Comparison of ENCODE assay signal across 19 cellular contexts in the genomic region with DNA sequence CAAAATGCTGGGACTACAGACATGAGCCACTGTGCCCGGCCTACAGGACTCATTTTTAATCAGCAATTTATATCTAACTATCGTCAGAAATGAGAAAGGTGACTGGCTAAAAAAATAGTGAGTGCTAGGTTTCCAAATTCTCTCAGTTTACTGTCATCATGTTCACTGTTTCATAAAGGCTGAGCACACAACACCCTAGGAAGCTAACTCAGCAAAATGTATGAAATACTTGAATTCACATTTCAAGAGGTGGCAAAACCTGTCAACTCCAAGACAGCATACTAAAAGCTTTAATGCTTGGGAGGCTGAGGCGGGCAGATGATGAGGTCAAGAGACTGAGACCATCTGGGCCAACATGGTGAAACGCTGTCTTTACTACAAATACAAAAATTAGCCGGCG. TPM values are rescaled to one million over a fixed set of nuclear protein-coding genes. Genes with fewer than 3 reads are reported as not detected.
DNase-seq lines count a peak whose midpoint lies in the region; ATAC-seq, FAIRE-seq and TF ChIP-seq lines count a peak whose summit lies in the region.
"Had no signal": no experiment of that assay in that cellular context is flagged by ENCODE, and none has a peak within 500 bp of the region (broad histone marks: within the 10 kb centered on the region; RNA-seq: fewer than 3 reads in every experiment).

No MANE protein-coding gene starts in this region.

- H2AK5ac ChIP-seq in IMR-90 (ENCODE audit: low read depth, low read length), result no peak overlapping the region

- H3K27ac ChIP-seq in A549 (no peak overlapping the region), IMR-90 (ENCODE audit: insufficient read depth, low read length) (no peak overlapping the region), endothelial cell of umbilical vein (ENCODE audit: insufficient read depth, low read depth, low read length) (no peak overlapping the region), spleen (no peak overlapping the region), body of pancreas (no peak overlapping the region)
- H3K27ac ChIP-seq: BLaER1, C4-2B had no signal

- H3K18ac ChIP-seq in IMR-90 (ENCODE audit: low read depth, low read length), result no peak overlapping the region

- intact Hi-C loops in IMR-90 (cut with micrococcal nuclease), result no loop called here
- intact Hi-C loops in endothelial cell of umbilical vein (cut with micrococcal nuclease), result no loop called here
- intact Hi-C loops in spleen (cut with DNase I; ENCODE audit: low total_unique reads), result no loop called here
- intact Hi-C loops in body of pancreas (cut with DNase I), result no loop called here

- no peak overlapping the region for H3K23ac ChIP-seq in IMR-90 (ENCODE audit: low read depth, low read length)

- in situ Hi-C loops in IMR-90 (cut with MboI; ENCODE audit: low sequenced_read_pairs), result no loop called here

- WGBS in A549 (ENCODE audit: missing lambda C conversion rate), result 81% methylated on average over 6 of the region's 6 CpGs
- no CpG with 5 or more reads among the region's 6 CpGs for WGBS in IMR-90 (ENCODE audit: extremely low coverage in 2 of 2, insufficient read length in 1 of 2), 2 experiments
- WGBS in spleen, 5 donors, result 66 to 87% (median 73%) methylated on average over 6 of the region's 6 CpGs
- 69 to 85% methylated on average over 6 of the region's 6 CpGs for WGBS in body of pancreas, 2 donors

- CTCF ChIA-PET in A549 (lab: Yijun Ruan, JAX) (interaction anchor here (0.9 to 1.5 kb wide), 2 partner anchors 10 kb away, joined by 3 to 5 read pairs; no protein-coding TSS in a partner anchor), IMR-90 (lab: Yijun Ruan, JAX) (no interaction called here), endothelial cell of umbilical vein (lab: Charles Lee) (interaction anchor here (0.9 kb wide), 1 partner anchor 9 kb away, joined by 3 read pairs; no protein-coding TSS in a partner anchor)

- H4K91ac ChIP-seq in IMR-90 (ENCODE audit: insufficient read depth, low read depth, low read length), result no peak overlapping the region

- TF ChIP-seq EP300 in A549 (IDR thresholded peaks at IDR 0.05), result no peak

- no peak overlapping the region for H2BK120ac ChIP-seq in IMR-90 (ENCODE audit: low read depth, low read length)

- H3K27me3 ChIP-seq in IMR-90 (ENCODE audit: control insufficient read depth, insufficient read depth, low read length) (no peaks in the 10 kb centered on the region), endothelial cell of umbilical vein (ENCODE audit: control insufficient read depth in 2 of 2, insufficient read depth in 2 of 2, low read length in 2 of 2) (no peaks in the 10 kb centered on the region), spleen (replicated peaks in 1 of 7) (no peaks in the 10 kb centered on the region), body of pancreas (no peaks in the 10 kb centered on the region)
- H3K27me3 ChIP-seq: BLaER1 had no signal

- H4K5ac ChIP-seq in IMR-90 (ENCODE audit: low read depth, low read length), result no peak overlapping the region

- H3K4me2 ChIP-seq in A549 (no peak overlapping the region), IMR-90 (ENCODE audit: low read depth, low read length) (no peak overlapping the region), endothelial cell of umbilical vein (ENCODE audit: insufficient read depth, low read length) (no peak overlapping the region)
- H3K4me2 ChIP-seq: BLaER1 had no signal

- no peak overlapping the region for H2AK9ac ChIP-seq in IMR-90 (replicated peaks; ENCODE audit: low read depth, low read length, poor library complexity)

- no peak for FAIRE-seq in A549 (lab: Jason Lieb, UNC)
- FAIRE-seq in endothelial cell of umbilical vein (lab: Jason Lieb, UNC), result peak; percentile 43
- FAIRE-seq: G401.6, GM12892, H54 had no signal

- BruUV-seq in IMR-90 (replicated peaks; lab: Mats Ljungman, UMichigan) (no TSS peak), endothelial cell of umbilical vein (replicated peaks; lab: Mats Ljungman, UMichigan) (no TSS peak)

- no peak overlapping the region for H3K56ac ChIP-seq in IMR-90 (ENCODE audit: extremely low read depth, insufficient read depth, low read length)

- H4K20me1 ChIP-seq in IMR-90 (ENCODE audit: insufficient read depth, low read length) (peaks cover 69% of the 10 kb centered on the region), endothelial cell of umbilical vein (replicated peaks; ENCODE audit: control insufficient read depth, extremely low read depth, insufficient read depth, low read length) (no peaks in the 10 kb centered on the region)

- H3K79me2 ChIP-seq in endothelial cell of umbilical vein (ENCODE audit: control insufficient read depth, insufficient read depth, low read length), result peaks cover 37% of the 10 kb centered on the region

- H3K4ac ChIP-seq in IMR-90 (ENCODE audit: low read depth, low read length), result no peak overlapping the region

- TF ChIP-seq RAD21 in A549 (conservative IDR thresholded peaks at IDR 0.05 in 1 of 2, IDR thresholded peaks at IDR 0.05 in 1 of 2) (no peak), IMR-90 (IDR thresholded peaks at IDR 0.05; ENCODE audit: low read length) (no peak)

- H3K9me1 ChIP-seq in IMR-90 (ENCODE audit: insufficient read depth, low read length), result 0 out of 2 replicates have a peak, but pooled peaks cover 7% of the 10 kb centered on the region
- H3K9me1 ChIP-seq in endothelial cell of umbilical vein (replicated peaks; ENCODE audit: control insufficient read depth, extremely low read depth, insufficient read depth, low read length), result no peaks in the 10 kb centered on the region

- ATAC-seq in A549 (no peak), IMR-90 (ENCODE audit: low read depth) (no peak), body of pancreas (no peak)
- ATAC-seq: CD8-positive, alpha-beta T cell had no signal

- DNase-seq in A549 (ENCODE audit: low read depth in 1 of 2, low spot score in 1 of 2), result no peak
- no peak for DNase-seq in IMR-90
- DNase-seq in endothelial cell of umbilical vein (ENCODE audit: low read depth, low spot score), result no peak
- DNase-seq in spleen, result peak; percentile 16
- DNase-seq in body of pancreas, result no peak
- no peak for DNase-seq in SKM-1 (lab: John Stamatoyannopoulos, UW; ENCODE audit: unreplicated experiment)
- DNase-seq: Caco-2; CD4-positive, CD25-positive, alpha-beta regulatory T cell; CD8-positive, alpha-beta T cell; DMS153; DND-41; GOT3; HFFc6 had no signal

- no peak overlapping the region for H3K14ac ChIP-seq in IMR-90 (replicated peaks; ENCODE audit: low read depth, low read length)

- H3K4me1 ChIP-seq in A549 (no peaks in the 10 kb centered on the region), IMR-90 (ENCODE audit: control insufficient read depth, insufficient read depth, low read length) (no peaks in the 10 kb centered on the region), endothelial cell of umbilical vein (ENCODE audit: control insufficient read depth, extremely low read depth, insufficient read depth, low read length) (no peaks in the 10 kb centered on the region), spleen (peaks cover 0 to 49% (median 15%) of the 10 kb centered on the region in 6 donors), body of pancreas (peaks cover 52% of the 10 kb centered on the region)
- H3K4me1 ChIP-seq: BLaER1, Caco-2, HAP-1 had no signal

- H3K9me3 ChIP-seq in A549, result no peaks in the 10 kb centered on the region
- H3K9me3 ChIP-seq in IMR-90 (ENCODE audit: control insufficient read depth, insufficient read depth, low read length), result no peaks in the 10 kb centered on the region
- H3K9me3 ChIP-seq in endothelial cell of umbilical vein (replicated peaks; ENCODE audit: control insufficient read depth, insufficient read depth, low read length), result no peaks in the 10 kb centered on the region
- H3K9me3 ChIP-seq in spleen, result peaks cover 0 to 2% (median under 1%) of the 10 kb centered on the region in 8 donors
- H3K9me3 ChIP-seq in body of pancreas, result no peaks in the 10 kb centered on the region
- H3K9me3 ChIP-seq: BLaER1, Caco-2, HAP-1 had no signal

- no peak overlapping the region for H3K9ac ChIP-seq in IMR-90 (ENCODE audit: low read depth, low read length)
- H3K9ac ChIP-seq in endothelial cell of umbilical vein (replicated peaks; ENCODE audit: extremely low read depth, insufficient read depth, low read length), result no peak overlapping the region
- H3K9ac ChIP-seq: BLaER1 had no signal

- no peak for TF ChIP-seq POLR2A in A549 (IDR thresholded peaks at IDR 0.05; ENCODE audit: low read length)
- no peak for TF ChIP-seq POLR2A in IMR-90 (IDR thresholded peaks at IDR 0.05; ENCODE audit: low read depth, low read length)
- TF ChIP-seq POLR2A in endothelial cell of umbilical vein (IDR thresholded peaks at IDR 0.05; ENCODE audit: low read depth, low read length), result no peak
- TF ChIP-seq POLR2A in spleen (IDR thresholded peaks at IDR 0.05), result no peak
- TF ChIP-seq POLR2A in body of pancreas (IDR thresholded peaks at IDR 0.05), result no peak

- no peak overlapping the region for H4K8ac ChIP-seq in IMR-90 (ENCODE audit: low read depth in 2 of 2, low read length in 2 of 2)

- peaks cover 45 to 79% of the 10 kb centered on the region in 2 experiments for H3K79me1 ChIP-seq in IMR-90 (ENCODE audit: low read depth in 1 of 2, low read length in 2 of 2)

- POLR2A ChIA-PET in A549 (lab: Yijun Ruan, JAX) (no interaction called here), IMR-90 (lab: Charles Lee; ENCODE audit: unreplicated experiment) (no interaction called here), endothelial cell of umbilical vein (lab: Charles Lee) (no interaction called here)

- H3K4me3 ChIP-seq in A549 (no peak overlapping the region), IMR-90 (ENCODE audit: insufficient read depth, low read depth, low read length) (no peak overlapping the region), endothelial cell of umbilical vein (replicated peaks in 1 of 3; ENCODE audit: insufficient read depth in 1 of 3, low read depth in 1 of 3, low read length in 3 of 3) (no peak overlapping the region), spleen (no peak overlapping the region), body of pancreas (no peak overlapping the region)
- H3K4me3 ChIP-seq: BLaER1, HAP-1 had no signal

- no peak overlapping the region for H2BK20ac ChIP-seq in IMR-90 (ENCODE audit: low read depth, low read length)

- H2AFZ ChIP-seq in IMR-90 (replicated peaks; ENCODE audit: low read length, poor library complexity) (no peak overlapping the region), endothelial cell of umbilical vein (ENCODE audit: low read depth, low read length) (no peak overlapping the region)

- no peak overlapping the region for H2BK15ac ChIP-seq in IMR-90 (ENCODE audit: low read depth, low read length)

- dilution Hi-C loops in IMR-90 (cut with HindIII; ENCODE audit: low sequenced_read_pairs, unreplicated experiment), result no loop called here
- dilution Hi-C loops in endothelial cell of umbilical vein (cut with MboI; ENCODE audit: extremely low pct_ligation_motif_present, low sequenced_read_pairs), result no loop called here

- H2BK5ac ChIP-seq in IMR-90 (ENCODE audit: low read depth, low read length, poor library complexity, severe bottlenecking), result no peak overlapping the region

- no peak for TF ChIP-seq CTCF in A549 (IDR thresholded peaks at IDR 0.05)
- no peak for TF ChIP-seq CTCF in IMR-90 (conservative IDR thresholded peaks at IDR 0.05; ENCODE audit: low read depth, low read length)
- no peak for TF ChIP-seq CTCF in endothelial cell of umbilical vein (IDR thresholded peaks at IDR 0.05; ENCODE audit: extremely low read depth in 1 of 2, insufficient read depth in 1 of 2, low read depth in 1 of 2, low read length in 2 of 2)
- TF ChIP-seq CTCF in spleen (IDR thresholded peaks at IDR 0.05 in 8 of 11, conservative IDR thresholded peaks at IDR 0.05 in 3 of 11), result no peak
- TF ChIP-seq CTCF in body of pancreas (IDR thresholded peaks at IDR 0.05), result no peak

- H3K36me3 ChIP-seq in IMR-90 (ENCODE audit: control insufficient read depth, insufficient read depth, low read length), result peaks cover 47% of the 10 kb centered on the region
- peaks cover 3 to 24% of the 10 kb centered on the region in 2 experiments for H3K36me3 ChIP-seq in endothelial cell of umbilical vein (ENCODE audit: control insufficient read depth in 2 of 2, extremely low read depth in 1 of 2, insufficient read depth in 2 of 2, low read length in 2 of 2)
- peaks cover 0 to 94% (median 54%) of the 10 kb centered on the region in 6 donors for H3K36me3 ChIP-seq in spleen
- H3K36me3 ChIP-seq in body of pancreas (replicated peaks in 1 of 2; ENCODE audit: insufficient read depth in 1 of 2, low read depth in 2 of 2), result peaks cover 1 to 7% of the 10 kb centered on the region in 2 donors

RNA-seq across cellular contexts. Expression of gene WDR45B, which starts 16.7 kb away (rescaled TPM):
- 124 and 138 TPM in 2 replicates for polyA plus RNA-seq in A549 (2011; rRNA removed)
- polyA plus RNA-seq in A549 (2012; cell fraction: cytosol; rRNA removed), result 98.5 and 120 TPM in 2 replicates
- 88.3 and 111 TPM in 2 replicates for polyA plus RNA-seq in A549 (2012; cell fraction: nucleus; rRNA removed)
- polyA plus RNA-seq in A549 (2017; fragmentation: RNase III; extraction: RNeasy Plus Mini Kit Qiagen cat#74134 plus additional on column Dnase treatment), result 88.2 to 94.0 TPM (median 89.6 TPM) in 3 replicates
- polyA minus RNA-seq in A549 (2011; rRNA and poly(A)+ RNA removed), result 69.5 and 82.7 TPM in 2 replicates
- 65.8 and 98.2 TPM in 2 replicates for total RNA-seq in IMR-90 (2012; rRNA removed)
- 99.1 and 110 TPM in 2 replicates for polyA plus RNA-seq in IMR-90 (2012; rRNA removed)
- polyA plus RNA-seq in IMR-90 (2012; cell fraction: cytosol; rRNA removed), result 56.2 and 79.8 TPM in 2 replicates
- 92.4 and 155 TPM in 2 replicates for polyA plus RNA-seq in IMR-90 (2012; cell fraction: nucleus; rRNA removed; ENCODE audit: low replicate concordance)
- total RNA-seq in endothelial cell of umbilical vein, result 62.0 and 63.8 TPM in 2 replicates
- 73.4 and 76.7 TPM in 2 replicates for polyA plus RNA-seq in endothelial cell of umbilical vein
- polyA plus RNA-seq in endothelial cell of umbilical vein (2011; cell fraction: cytosol; rRNA removed), result 90.2 and 99.6 TPM in 2 replicates
- polyA plus RNA-seq in endothelial cell of umbilical vein (2011; cell fraction: nucleus; rRNA removed), result 151 and 173 TPM in 2 replicates
- 64.7 and 69.7 TPM in 2 replicates for polyA plus RNA-seq in endothelial cell of umbilical vein (2012)
- polyA minus RNA-seq in endothelial cell of umbilical vein, result 63.9 and 68.5 TPM in 2 replicates
- polyA minus RNA-seq in endothelial cell of umbilical vein (2011; cell fraction: cytosol; rRNA and poly(A)+ RNA removed), result 44.0 TPM
- polyA minus RNA-seq in endothelial cell of umbilical vein (2011; cell fraction: nucleus; rRNA and poly(A)+ RNA removed), result 36.2 and 46.2 TPM in 2 replicates
- 10 to 100 TPM; 62.6 to 80.2 (median 67.0) TPM for total RNA-seq in spleen
- 10 to 100 TPM; 30.9 to 52.7 (median 34.9) TPM for polyA plus RNA-seq in spleen
- total RNA-seq in body of pancreas, result 10 to 100 TPM; 45.5 to 49.3 TPM
